ENCODE assay signal across 15 cellular contexts in the genomic region with DNA sequence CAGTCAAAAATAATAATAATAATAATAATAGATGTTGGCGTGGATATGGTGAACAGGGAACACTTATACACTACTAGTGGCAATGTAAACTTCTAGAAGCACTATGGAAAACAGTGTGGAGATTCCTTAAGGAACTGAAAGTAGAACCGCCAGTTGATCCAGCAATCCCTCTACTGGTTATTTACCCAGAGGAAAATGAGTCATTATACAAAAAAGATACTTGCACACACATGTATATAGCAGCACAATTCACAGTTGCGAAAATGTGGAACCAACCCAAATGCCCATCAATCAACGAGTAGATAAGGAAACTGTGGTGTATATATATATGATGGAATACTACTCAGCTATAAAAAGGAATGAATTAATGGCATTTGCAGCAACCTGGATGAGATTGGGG.
A peak's percentile ranks its signal among the peaks of the same experiment; 100 is the strongest.
DNase-seq lines count a peak whose midpoint lies in the region; ATAC-seq and TF ChIP-seq lines count a peak whose summit lies in the region.
"Had no signal": no experiment of that assay in that cellular context is flagged by ENCODE, and none has a peak within 500 bp of the region (broad histone marks: within the 10 kb centered on the region; RNA-seq: fewer than 3 reads in every experiment).

No MANE protein-coding gene starts in this region.

- 47% methylated on average over 4 of the region's 4 CpGs for WGBS in mammary epithelial cell (ENCODE audit: low coverage, missing lambda C conversion rate)
- 80% methylated on average over 1 of the region's 4 CpGs for WGBS in mesenchymal stem cell
- 72 to 79% methylated on average over 4 of the region's 4 CpGs for WGBS in body of pancreas, 2 donors
- 63 to 94% (median 83%) methylated on average over 4 of the region's 4 CpGs for WGBS in spleen, 5 donors

- H2AFZ ChIP-seq in mammary epithelial cell (ENCODE audit: low read depth, low read length) (no peak overlapping the region), mesenchymal stem cell (ENCODE audit: low read depth, low read length) (no peak overlapping the region)
- H2AFZ ChIP-seq: GM23248 had no signal

- dilution Hi-C loops in mammary epithelial cell (cut with HindIII; ENCODE audit: low sequenced_read_pairs), result no loop called here

- H3K9me3 Mint-ChIP-seq in HFFc6, result no peaks in the 10 kb centered on the region
- H3K9me3 Mint-ChIP-seq: CD8-positive, alpha-beta T cell had no signal

- no peak overlapping the region for H3K23ac ChIP-seq in mesenchymal stem cell (ENCODE audit: low read length in 2 of 2)

- no peaks in the 10 kb centered on the region for H3K36me3 ChIP-seq in mammary epithelial cell (ENCODE audit: insufficient read depth, low read length)
- no peaks in the 10 kb centered on the region for H3K36me3 ChIP-seq in mesenchymal stem cell (ENCODE audit: control insufficient read depth in 1 of 2, insufficient read depth in 2 of 2, low read depth in 1 of 2, low read length in 2 of 2)
- no peaks in the 10 kb centered on the region for H3K36me3 ChIP-seq in body of pancreas (replicated peaks in 1 of 2; ENCODE audit: insufficient read depth in 1 of 2, low read depth in 2 of 2)
- no peaks in the 10 kb centered on the region for H3K36me3 ChIP-seq in spleen
- H3K36me3 ChIP-seq: BE2C had no signal

- H3K9me3 ChIP-seq in mammary epithelial cell (replicated peaks; ENCODE audit: insufficient read depth, low read length) (no peaks in the 10 kb centered on the region), mesenchymal stem cell (ENCODE audit: control insufficient read depth, low read length) (no peaks in the 10 kb centered on the region), body of pancreas (no peaks in the 10 kb centered on the region), spleen (no peaks in the 10 kb centered on the region)
- H3K9me3 ChIP-seq: BE2C had no signal

- ATAC-seq in HG02623 (IDR thresholded peaks at IDR 0.05; ENCODE audit: unreplicated experiment) (no peak), body of pancreas (no peak)
- ATAC-seq: CD8-positive, alpha-beta T cell; K562 had no signal

- H4K8ac ChIP-seq in mesenchymal stem cell (ENCODE audit: low read length), result no peak overlapping the region

- TF ChIP-seq CTCF in HFFc6 (IDR thresholded peaks at IDR 0.05), result no peak
- TF ChIP-seq CTCF in mammary epithelial cell (conservative IDR thresholded peaks at IDR 0.05 in 1 of 2, IDR thresholded peaks at IDR 0.05 in 1 of 2; ENCODE audit: extremely low read depth in 1 of 2, insufficient read depth in 1 of 2, low read depth in 1 of 2, low read length in 2 of 2), result no peak
- TF ChIP-seq CTCF in body of pancreas (IDR thresholded peaks at IDR 0.05), result no peak
- no peak for TF ChIP-seq CTCF in spleen (IDR thresholded peaks at IDR 0.05 in 8 of 11, conservative IDR thresholded peaks at IDR 0.05 in 3 of 11)

- H3K18ac ChIP-seq in mesenchymal stem cell (ENCODE audit: low read depth in 1 of 2, low read length in 2 of 2), result no peak overlapping the region

- H3K9ac ChIP-seq in mammary epithelial cell (ENCODE audit: insufficient read depth, low read length) (no peak overlapping the region), mesenchymal stem cell (ENCODE audit: low read length) (no peak overlapping the region)
- H3K9ac ChIP-seq: GM23248 had no signal

- H3K4me3 ChIP-seq in mammary epithelial cell (replicated peaks in 1 of 3; ENCODE audit: insufficient read depth in 1 of 3, low read depth in 2 of 3, low read length in 3 of 3) (no peak overlapping the region), mesenchymal stem cell (ENCODE audit: insufficient read depth in 1 of 2, low read depth in 1 of 2, low read length in 2 of 2) (no peak overlapping the region), body of pancreas (no peak overlapping the region), spleen (no peak overlapping the region)
- H3K4me3 ChIP-seq: GM23248, K562 had no signal

- no peak overlapping the region for H2BK15ac ChIP-seq in mesenchymal stem cell (ENCODE audit: low read depth, poor library complexity, severe bottlenecking)

- no peak overlapping the region for H3K4me2 ChIP-seq in mammary epithelial cell (ENCODE audit: insufficient read depth, low read depth, low read length)
- H3K4me2 ChIP-seq in mesenchymal stem cell (ENCODE audit: low read length, poor library complexity, severe bottlenecking), result no peak overlapping the region

- H3K27me3 ChIP-seq in mammary epithelial cell (ENCODE audit: insufficient read depth, low read length), result no peaks in the 10 kb centered on the region
- H3K27me3 ChIP-seq in mesenchymal stem cell (ENCODE audit: control insufficient read depth in 1 of 2, insufficient read depth in 1 of 2, low read length in 2 of 2), result no peaks in the 10 kb centered on the region
- no peaks in the 10 kb centered on the region for H3K27me3 ChIP-seq in body of pancreas
- H3K27me3 ChIP-seq in spleen (replicated peaks in 1 of 7), result no peaks in the 10 kb centered on the region
- H3K27me3 ChIP-seq: BE2C had no signal

- no peaks in the 10 kb centered on the region for H3K79me2 ChIP-seq in mammary epithelial cell (ENCODE audit: insufficient read depth, low read length)

- CTCF ChIA-PET in mammary epithelial cell (lab: Charles Lee; ENCODE audit: low non-redundant PET), result no interaction called here

- BruUV-seq in mammary epithelial cell (replicated peaks; lab: Mats Ljungman, UMichigan), result no TSS peak

- no peaks in the 10 kb centered on the region; the same call in 1 of the 2 replicates for H3K27me3 Mint-ChIP-seq in HFFc6 (ENCODE audit: insufficient read depth)

- H3K4me3 Mint-ChIP-seq in HFFc6, result peak overlapping the region; percentile 4; the same call in 1 of the 2 replicates
- H3K4me3 Mint-ChIP-seq: CD8-positive, alpha-beta T cell had no signal

- DNase-seq in HFFc6 (no peak), NCI-H226 (peak; percentile 64), mammary epithelial cell (peak; percentile 51), mesenchymal stem cell (peak; percentile 43), body of pancreas (no peak), spleen (no peak)
- DNase-seq: BE2C; CD8-positive, alpha-beta T cell; COR-L47; GM23248; H7 had no signal

- H3K4ac ChIP-seq in mesenchymal stem cell (ENCODE audit: low read depth in 1 of 2, low read length in 2 of 2), result no peak overlapping the region

- H4K20me1 ChIP-seq in mammary epithelial cell (ENCODE audit: insufficient read depth, low read length), result no peaks in the 10 kb centered on the region

- TF ChIP-seq POLR2A in body of pancreas (IDR thresholded peaks at IDR 0.05), result no peak
- TF ChIP-seq POLR2A in spleen (IDR thresholded peaks at IDR 0.05), result no peak

- H2BK5ac ChIP-seq in mesenchymal stem cell (ENCODE audit: low read depth, low read length, poor library complexity, severe bottlenecking), result no peak overlapping the region

- no peaks in the 10 kb centered on the region for H3K36me3 Mint-ChIP-seq in HFFc6 (ENCODE audit: low read depth)
- H3K36me3 Mint-ChIP-seq: CD8-positive, alpha-beta T cell had no signal

- in situ Hi-C loops in mammary epithelial cell (cut with MboI; ENCODE audit: low sequenced_read_pairs in 2 of 2), result loop anchor here (10.0 to 25.0 kb wide), 2 partner anchors 181 to 184 kb away; a partner anchor contains a TSS

- no peaks in the 10 kb centered on the region for H3K4me1 Mint-ChIP-seq in HFFc6 (ENCODE audit: low read depth)

- H3K27ac Mint-ChIP-seq in HFFc6, result no peak overlapping the region
- H3K27ac Mint-ChIP-seq: CD8-positive, alpha-beta T cell had no signal

- no peak overlapping the region for H2BK120ac ChIP-seq in mesenchymal stem cell (ENCODE audit: low read depth, low read length)

- H3K79me1 ChIP-seq in mesenchymal stem cell (replicated peaks; ENCODE audit: low read length, poor library complexity, severe bottlenecking), result no peaks in the 10 kb centered on the region

- no peak overlapping the region for H2AK5ac ChIP-seq in mesenchymal stem cell (ENCODE audit: low read length, severe bottlenecking)

- no peak overlapping the region for H3K14ac ChIP-seq in mesenchymal stem cell (ENCODE audit: low read length in 2 of 2)

- intact Hi-C loops in mammary epithelial cell (cut with micrococcal nuclease), result no loop called here
- intact Hi-C loops in body of pancreas (cut with DNase I), result loop anchor here (10.0 kb wide), 1 partner anchor 171 kb away; a partner anchor contains a TSS
- intact Hi-C loops in spleen (cut with DNase I; ENCODE audit: low total_unique reads), result no loop called here

- no peaks in the 10 kb centered on the region for H3K4me1 ChIP-seq in mammary epithelial cell (ENCODE audit: insufficient read depth, low read length)
- H3K4me1 ChIP-seq in mesenchymal stem cell (ENCODE audit: control insufficient read depth, insufficient read depth, low read depth, low read length), result no peaks in the 10 kb centered on the region
- H3K4me1 ChIP-seq in body of pancreas, result no peaks in the 10 kb centered on the region
- H3K4me1 ChIP-seq in spleen, result peaks cover 0 to 27% (median 7%) of the 10 kb centered on the region in 6 donors
- H3K4me1 ChIP-seq: BE2C had no signal

- no peak overlapping the region for H4K91ac ChIP-seq in mesenchymal stem cell (ENCODE audit: low read length)

- no peak overlapping the region for H2BK12ac ChIP-seq in mesenchymal stem cell (ENCODE audit: low read length in 2 of 2)

- H3K27ac ChIP-seq in mammary epithelial cell (ENCODE audit: insufficient read depth, low read depth, low read length) (no peak overlapping the region), mesenchymal stem cell (ENCODE audit: low read length, poor library complexity, severe bottlenecking) (no peak overlapping the region), body of pancreas (no peak overlapping the region), spleen (no peak overlapping the region)
- H3K27ac ChIP-seq: C4-2B, GM23248, HL-60 had no signal

Comparison
In these comparisons a context has a peak if more than half of its experiments do, and no peak if none do; other contexts are left out.
1. DNase-seq: peak in NCI-H226 (single experiment), mammary epithelial cell (single experiment) and mesenchymal stem cell (single experiment); none in HFFc6 (single experiment), body of pancreas (0 of 4) and spleen (single experiment).